Comparison of ENCODE assay signal across 19 cellular contexts in the genomic region with DNA sequence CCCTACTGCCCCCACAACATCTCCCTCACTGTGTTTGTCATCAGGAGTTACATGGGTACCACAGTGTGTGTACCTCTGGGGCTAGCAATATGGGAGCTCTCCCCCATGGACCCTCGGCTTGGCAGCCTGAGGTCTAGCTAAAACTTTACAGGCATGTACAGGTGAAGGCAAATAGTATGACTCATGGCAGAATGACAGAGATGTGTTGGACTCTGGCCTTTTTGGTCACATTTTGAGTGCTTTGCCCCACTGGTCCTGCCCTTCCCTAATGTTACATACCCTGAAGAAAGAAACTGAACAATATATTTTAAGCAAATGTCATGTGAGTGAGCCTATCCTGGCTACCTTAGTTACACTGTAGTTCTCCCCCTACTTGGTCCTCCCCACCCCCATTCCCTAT.
DNase-seq lines count a peak whose midpoint lies in the region; ATAC-seq, FAIRE-seq and TF ChIP-seq lines count a peak whose summit lies in the region.
"Had no signal": no experiment of that assay in that cellular context is flagged by ENCODE, and none has a peak within 500 bp of the region (broad histone marks: within the 10 kb centered on the region; RNA-seq: fewer than 3 reads in every experiment).

No MANE protein-coding gene starts in this region.

- no peaks in the 10 kb centered on the region for H3K9me3 ChIP-seq in hepatocyte (ENCODE audit: low read depth)
- no peaks in the 10 kb centered on the region for H3K9me3 ChIP-seq in pancreas
- H3K9me3 ChIP-seq: BE2C had no signal

- H3K4me3 ChIP-seq in hepatocyte (no peak overlapping the region), pancreas (no peak overlapping the region), GM23338 (no peak overlapping the region)

- H3K79me2 ChIP-seq in hepatocyte: no peaks in the 10 kb centered on the region
- no peaks in the 10 kb centered on the region for H3K79me2 ChIP-seq in GM23338 (replicated peaks; ENCODE audit: insufficient read depth)

- no peak overlapping the region for H3K4me3 Mint-ChIP-seq in GM23338
- H3K4me3 Mint-ChIP-seq: CD4-positive, alpha-beta memory T cell had no signal

- H2AFZ ChIP-seq in hepatocyte: no peak overlapping the region
- H2AFZ ChIP-seq in GM23338: no peak overlapping the region

- CTCF ChIA-PET in HEK293T (lab: Yijun Ruan, JAX): interaction anchor here (0.6 kb wide), 2 partner anchors 41 to 116 kb away, joined by 3 to 4 read pairs; no protein-coding TSS in a partner anchor

- H3F3A ChIP-seq in GM23338 (replicated peaks; ENCODE audit: low read depth): no peaks in the 10 kb centered on the region

- 88% methylated on average over 1 of the region's 1 CpG for WGBS in hepatocyte (ENCODE audit: low lambda C conversion rate, missing lambda C conversion rate)
- 75 to 95% methylated on average over 1 of the region's 1 CpG for WGBS in pancreas, 2 donors

- H3K27me3 ChIP-seq in hepatocyte (no peaks in the 10 kb centered on the region), pancreas (no peaks in the 10 kb centered on the region), GM23338 (ENCODE audit: insufficient read depth) (no peaks in the 10 kb centered on the region)
- H3K27me3 ChIP-seq: BE2C had no signal

- POLR2A ChIA-PET in HEK293T (lab: Yijun Ruan, JAX): no interaction called here

- no peak for TF ChIP-seq CTCF in hepatocyte (IDR thresholded peaks at IDR 0.05; ENCODE audit: poor library complexity)
- no peak for TF ChIP-seq CTCF in pancreas (IDR thresholded peaks at IDR 0.05)
- no peak for TF ChIP-seq CTCF in GM23338 (conservative IDR thresholded peaks at IDR 0.05; ENCODE audit: low read depth in 2 of 2)

- H3K27ac ChIP-seq in hepatocyte (peak overlapping the region; percentile 56), pancreas (no peak overlapping the region), GM23338 (ENCODE audit: low read depth) (no peak overlapping the region)
- H3K27ac ChIP-seq: C4-2B had no signal

- ATAC-seq in pancreas (peak in 3 of 4 donors; percentile 31 to 55 (median 39)), GM23338 (no peak)
- ATAC-seq: HepG2 had no signal

- H3K9me3 Mint-ChIP-seq in GM23338: no peaks in the 10 kb centered on the region

- H4K20me1 ChIP-seq in hepatocyte (ENCODE audit: insufficient read depth, poor library complexity, severe bottlenecking) (no peaks in the 10 kb centered on the region), GM23338 (replicated peaks; ENCODE audit: insufficient read depth) (no peaks in the 10 kb centered on the region)

- no peaks in the 10 kb centered on the region for H3K9me2 ChIP-seq in hepatocyte (replicated peaks; ENCODE audit: insufficient read depth)
- peaks cover 16% of the 10 kb centered on the region for H3K9me2 ChIP-seq in GM23338 (ENCODE audit: insufficient read depth)

- H3K4me2 ChIP-seq in hepatocyte: peak overlapping the region; percentile 14
- H3K4me2 ChIP-seq in GM23338: no peak overlapping the region

- intact Hi-C loops in pancreas (cut with DNase I): no loop called here

- H3K4me1 ChIP-seq in hepatocyte (ENCODE audit: insufficient read depth): peaks cover 7% of the 10 kb centered on the region
- H3K4me1 ChIP-seq in pancreas: peaks cover 0 to 10% (median 4%) of the 10 kb centered on the region in 3 donors
- no peaks in the 10 kb centered on the region for H3K4me1 ChIP-seq in GM23338 (ENCODE audit: insufficient read depth)
- H3K4me1 ChIP-seq: BE2C had no signal

- no peak for FAIRE-seq in pancreas (lab: Jason Lieb, UNC)
- FAIRE-seq: A204.1, D721Med, GM19239, HepG2, HTR-8/SVneo had no signal

- H3K36me3 ChIP-seq in hepatocyte (replicated peaks; ENCODE audit: insufficient read depth, low read depth): no peaks in the 10 kb centered on the region
- no peaks in the 10 kb centered on the region for H3K36me3 ChIP-seq in pancreas
- no peaks in the 10 kb centered on the region for H3K36me3 ChIP-seq in GM23338 (ENCODE audit: insufficient read depth)
- H3K36me3 ChIP-seq: BE2C had no signal

- H3K36me3 Mint-ChIP-seq in GM23338 (ENCODE audit: low read depth): no peaks in the 10 kb centered on the region
- H3K36me3 Mint-ChIP-seq: CD4-positive, alpha-beta memory T cell had no signal

- DNase-seq in DMS53 treated with DMSO at 0.1 percent for 48 hours (lab: John Stamatoyannopoulos, UW; ENCODE audit: unreplicated experiment) (peak; percentile 20), hepatocyte (ENCODE audit: low spot score) (peak; percentile 35), pancreas (peak in 1 of 6 donors; percentile 34), GM23338 (ENCODE audit: low spot score) (no peak), NCI-H510A treated with DMSO at 0.1 percent for 48 hours (lab: John Stamatoyannopoulos, UW) (no peak), HEK293T (ENCODE audit: extremely low spot score) (no peak)
- DNase-seq in activated CD4-positive, alpha-beta T cell treated with anti-CD3 and anti-CD28 coated beads for 48 hours: no peak
- DNase-seq: BE2C; CD4-positive, alpha-beta memory T cell; COR-L47; DMS153; GF-D8; HCEC 1CT had no signal

- no peak overlapping the region for H3K27ac Mint-ChIP-seq in GM23338
- H3K27ac Mint-ChIP-seq: CD4-positive, alpha-beta memory T cell had no signal

- H3K27me3 Mint-ChIP-seq in GM23338 (ENCODE audit: insufficient read depth, low read depth, poor library complexity): peaks cover 1% of the 10 kb centered on the region

- peaks cover 7% of the 10 kb centered on the region; the same call in 2 of the 3 replicates for H3K4me1 Mint-ChIP-seq in GM23338
- H3K4me1 Mint-ChIP-seq: CD4-positive, alpha-beta memory T cell had no signal

TF ChIP-seq in GM23338, 12 proteins besides CTCF, POLR2A, EP300 and RAD21:
- TF ChIP-seq, protein P1, sequence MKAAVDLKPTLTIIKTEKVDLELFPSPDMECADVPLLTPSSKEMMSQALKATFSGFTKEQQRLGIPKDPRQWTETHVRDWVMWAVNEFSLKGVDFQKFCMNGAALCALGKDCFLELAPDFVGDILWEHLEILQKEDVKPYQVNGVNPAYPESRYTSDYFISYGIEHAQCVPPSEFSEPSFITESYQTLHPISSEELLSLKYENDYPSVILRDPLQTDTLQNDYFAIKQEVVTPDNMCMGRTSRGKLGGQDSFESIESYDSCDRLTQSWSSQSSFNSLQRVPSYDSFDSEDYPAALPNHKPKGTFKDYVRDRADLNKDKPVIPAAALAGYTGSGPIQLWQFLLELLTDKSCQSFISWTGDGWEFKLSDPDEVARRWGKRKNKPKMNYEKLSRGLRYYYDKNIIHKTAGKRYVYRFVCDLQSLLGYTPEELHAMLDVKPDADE (IDR thresholded peaks at IDR 0.05): no peak
- no peak for TF ChIP-seq CREB1 (CRISPR knock-in tag; IDR thresholded peaks at IDR 0.05; ENCODE audit: low read depth)
- TF ChIP-seq EZH2 (IDR thresholded peaks at IDR 0.05; ENCODE audit: low read depth, unreplicated experiment): no peak
- TF ChIP-seq STAT1 (IDR thresholded peaks at IDR 0.05; ENCODE audit: unreplicated experiment): no peak
- no peak for TF ChIP-seq NANOG (IDR thresholded peaks at IDR 0.05; ENCODE audit: borderline replicate concordance)
- no peak for TF ChIP-seq JUNB (IDR thresholded peaks at IDR 0.05; ENCODE audit: unreplicated experiment)
TF ChIP-seq in GM23338: peak in this region for 0.

TF ChIP-seq in HEK293T, 16 proteins besides CTCF, POLR2A, EP300 and RAD21:
- TF ChIP-seq ELF4 (IDR thresholded peaks at IDR 0.05): no peak

Comparison
In these comparisons a context has a peak if more than half of its experiments do, and no peak if none do; other contexts are left out.
1. DNase-seq: peak in DMS53 treated with DMSO at 0.1 percent for 48 hours (single experiment) and hepatocyte (single experiment); none in GM23338 (single experiment), NCI-H510A treated with DMSO at 0.1 percent for 48 hours (single experiment), activated CD4-positive, alpha-beta T cell treated with anti-CD3 and anti-CD28 coated beads for 48 hours (single experiment) and HEK293T (single experiment).